Comparison of ENCODE assay signal across 8 cellular contexts in the genomic region with DNA sequence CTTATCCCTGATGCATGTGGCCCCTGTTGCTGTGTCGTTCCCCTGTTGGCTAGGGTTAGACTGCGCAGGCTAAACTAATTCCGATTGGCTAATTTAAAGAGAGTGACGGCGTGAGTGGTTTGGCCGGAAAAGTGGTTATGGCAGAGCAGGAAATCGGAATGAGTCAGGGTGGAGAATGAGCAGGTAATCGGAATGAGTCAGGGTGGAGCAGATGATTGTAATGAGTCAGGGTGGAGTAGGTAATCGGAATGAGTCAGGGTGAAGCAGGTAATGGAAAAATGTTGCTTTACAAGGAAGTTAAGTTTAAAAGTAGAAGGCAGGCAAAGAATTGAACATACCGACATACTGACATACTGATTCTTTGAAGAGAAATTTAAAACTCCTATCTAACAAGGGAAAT.
DNase-seq lines count a peak whose midpoint lies in the region; ATAC-seq, FAIRE-seq and TF ChIP-seq lines count a peak whose summit lies in the region.
"Not testable (repeated sequence)": the region's sequence is repeated elsewhere in the genome, so short reads cannot be mapped to it uniquely, and the experiment has no call there.

No MANE protein-coding gene starts in this region.

- POLR2A ChIA-PET in A549 (lab: Yijun Ruan, JAX) = not testable (repeated sequence)

- not testable (repeated sequence) for H3K4me1 ChIP-seq in A549; RWPE2 (ENCODE audit: insufficient read depth, poor library complexity, severe bottlenecking)

- WGBS in A549 (ENCODE audit: missing lambda C conversion rate) = 73% methylated on average over 9 of the region's 10 CpGs

- FAIRE-seq in A549 (lab: Jason Lieb, UNC) = not testable (repeated sequence)
- FAIRE-seq in urothelium cell line (lab: Jason Lieb, UNC) = peak; percentile 90

- H3K4me3 ChIP-seq in A549; RWPE2 (ENCODE audit: severe bottlenecking): not testable (repeated sequence)

- not testable (repeated sequence) for TF ChIP-seq POLR2A in A549 (IDR thresholded peaks at IDR 0.05; ENCODE audit: low read length)

- peak in 1 of 2 experiments; percentile 36 for DNase-seq in A549 (ENCODE audit: low read depth in 1 of 2, low spot score in 1 of 2)
- DNase-seq in H4 (ENCODE audit: low spot score) = peak; percentile 21
- peak; percentile 29 for DNase-seq in NCI-H226
- DNase-seq in RWPE2 (ENCODE audit: low spot score); urothelium cell line (ENCODE audit: low spot score): not testable (repeated sequence)
- DNase-seq in activated naive CD4-positive, alpha-beta T cell treated with Interleukin-2 at 50 U/mL for 16 hours = peak; percentile 2
- DNase-seq in kidney tubule cell (ENCODE audit: low spot score) = peak; percentile 81

- not testable (repeated sequence) for TF ChIP-seq CTCF in A549 (IDR thresholded peaks at IDR 0.05); RWPE2 (IDR thresholded peaks at IDR 0.05; ENCODE audit: poor library complexity, severe bottlenecking)

- H3K36me3 ChIP-seq in RWPE2 (ENCODE audit: low read depth) = not testable (repeated sequence)

- H3K27me3 ChIP-seq in RWPE2 (ENCODE audit: insufficient read depth, poor library complexity, severe bottlenecking) = not testable (repeated sequence)

- CTCF ChIA-PET in A549 (lab: Yijun Ruan, JAX) = not testable (repeated sequence)

- not testable (repeated sequence) for H3K27ac ChIP-seq in A549
- peak overlapping the region; percentile 46 for H3K27ac ChIP-seq in RWPE2 (ENCODE audit: poor library complexity, severe bottlenecking)

- ATAC-seq in A549 = not testable (repeated sequence)
- ATAC-seq in RWPE2 (ENCODE audit: low read depth) = 0 out of 3 replicates have a peak, but pooled peaks have one; percentile 21
- peak; percentile 50 for ATAC-seq in esophagus mucosa

- H3K9me3 ChIP-seq in A549; RWPE2 (ENCODE audit: severe bottlenecking): not testable (repeated sequence)

- TF ChIP-seq RAD21 in A549 (conservative IDR thresholded peaks at IDR 0.05 in 1 of 2, IDR thresholded peaks at IDR 0.05 in 1 of 2) = not testable (repeated sequence)

- not testable (repeated sequence) for H3K4me2 ChIP-seq in A549

- TF ChIP-seq EP300 in A549 (IDR thresholded peaks at IDR 0.05) = not testable (repeated sequence)

TF ChIP-seq in A549, 52 proteins besides CTCF, POLR2A, EP300 and RAD21:
- not testable (repeated sequence) for TF ChIP-seq FOSL2 (IDR thresholded peaks at IDR 0.05)
- peak; percentile 36; the same call in 1 of the 2 replicates for TF ChIP-seq FOSL2 (CRISPR knock-in tag; IDR thresholded peaks at IDR 0.05)
